6 cellular contexts compared by ENCODE assay signal in the genomic region with DNA sequence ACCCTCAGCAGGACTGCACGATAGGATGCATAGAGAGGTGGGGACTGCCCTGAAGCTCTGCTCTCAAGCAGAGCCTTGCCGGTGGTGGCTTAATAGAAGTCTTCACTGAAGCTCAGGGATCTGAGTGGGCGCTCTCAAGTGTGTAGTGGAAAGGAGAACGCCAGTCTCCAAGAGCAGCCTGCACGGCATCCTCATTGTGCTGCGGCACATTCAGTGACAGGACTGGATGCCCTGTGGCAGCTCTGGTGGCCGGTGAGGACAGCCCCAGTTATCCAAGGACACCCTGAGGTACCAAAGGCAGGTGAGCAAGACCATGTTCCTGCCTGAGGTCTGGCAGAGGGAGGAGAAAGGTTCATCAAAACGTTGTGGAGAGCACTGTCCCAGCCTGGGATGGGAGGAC.
DNase-seq lines count a peak whose midpoint lies in the region; ATAC-seq and TF ChIP-seq lines count a peak whose summit lies in the region.
"Not testable (repeated sequence)": the region's sequence is repeated elsewhere in the genome, so short reads cannot be mapped to it uniquely, and the experiment has no call there.

No MANE protein-coding gene starts in this region.

- intact Hi-C loops in Right ventricle myocardium inferior (cut with DNase I); posterior vena cava (cut with DNase I): not testable (repeated sequence)

- H3K27ac ChIP-seq in coronary artery = not testable (repeated sequence)

- H3K27ac Mint-ChIP-seq in stimulated activated effector memory CD8-positive, alpha-beta T cell treated with anti-CD3 and anti-CD28 coated beads, Interleukin-12 subunit alpha, Interleukin-12 subunit beta, amount 100 ng/mL, for 72 hours = not testable (repeated sequence)

- DNase-seq in Ammon's horn (ENCODE audit: low spot score) (peak; percentile 2), HEK293T (ENCODE audit: extremely low spot score) (peak; percentile 0), coronary artery (ENCODE audit: low spot score) (peak; percentile 40), Right ventricle myocardium inferior (ENCODE audit: missing footprints) (peak; percentile 52), posterior vena cava (ENCODE audit: low spot score) (peak; percentile 58)
- DNase-seq in stimulated activated effector memory CD8-positive, alpha-beta T cell treated with anti-CD3 and anti-CD28 coated beads, Interleukin-12 subunit alpha, Interleukin-12 subunit beta, amount 100 ng/mL, for 72 hours (ENCODE audit: low spot score in 2 of 2) = not testable (repeated sequence)

- not testable (repeated sequence) for H3K36me3 Mint-ChIP-seq in stimulated activated effector memory CD8-positive, alpha-beta T cell treated with anti-CD3 and anti-CD28 coated beads, Interleukin-12 subunit alpha, Interleukin-12 subunit beta, amount 100 ng/mL, for 72 hours

- POLR2A ChIA-PET in HEK293T (lab: Yijun Ruan, JAX) = not testable (repeated sequence)

- ATAC-seq in Right ventricle myocardium inferior = not testable (repeated sequence)
- ATAC-seq in stimulated activated effector memory CD8-positive, alpha-beta T cell treated with anti-CD3 and anti-CD28 coated beads, Interleukin-12 subunit alpha, Interleukin-12 subunit beta, amount 100 ng/mL, for 72 hours = peak; percentile 19

- not testable (repeated sequence) for H3K9me3 Mint-ChIP-seq in stimulated activated effector memory CD8-positive, alpha-beta T cell treated with anti-CD3 and anti-CD28 coated beads, Interleukin-12 subunit alpha, Interleukin-12 subunit beta, amount 100 ng/mL, for 72 hours

- not testable (repeated sequence) for H3K4me3 ChIP-seq in coronary artery

- H3K4me3 Mint-ChIP-seq in stimulated activated effector memory CD8-positive, alpha-beta T cell treated with anti-CD3 and anti-CD28 coated beads, Interleukin-12 subunit alpha, Interleukin-12 subunit beta, amount 100 ng/mL, for 72 hours = not testable (repeated sequence)

- CTCF ChIA-PET in HEK293T (lab: Yijun Ruan, JAX) = not testable (repeated sequence)

- H3K4me1 Mint-ChIP-seq in stimulated activated effector memory CD8-positive, alpha-beta T cell treated with anti-CD3 and anti-CD28 coated beads, Interleukin-12 subunit alpha, Interleukin-12 subunit beta, amount 100 ng/mL, for 72 hours = not testable (repeated sequence)

- not testable (repeated sequence) for TF ChIP-seq CTCF in coronary artery (IDR thresholded peaks at IDR 0.05)
